ENCODE assay signal across 25 cellular contexts in the genomic region with DNA sequence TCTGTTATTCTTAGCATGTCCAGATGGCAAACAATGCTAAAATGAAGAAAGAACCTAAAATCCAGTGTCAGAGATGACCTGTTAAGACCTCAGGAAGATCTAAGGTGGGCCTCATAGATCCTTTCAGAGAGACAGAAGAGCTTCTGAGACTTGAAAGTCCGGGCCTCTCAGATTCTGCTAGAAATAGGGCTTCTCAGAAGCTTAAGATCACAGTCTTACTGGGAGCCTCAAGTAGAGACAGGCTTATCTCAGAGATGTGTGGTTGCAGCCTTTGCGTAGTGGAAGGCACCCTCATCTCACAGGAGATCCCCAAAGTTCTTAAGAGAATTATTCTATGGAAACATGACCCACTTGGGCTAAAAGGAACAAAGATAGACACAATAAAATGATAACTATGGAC.
"Had no signal": no experiment of that assay in that cellular context is flagged by ENCODE, and none has a peak within 500 bp of the region (broad histone marks: within the 10 kb centered on the region; RNA-seq: fewer than 3 reads in every experiment).

No MANE protein-coding gene starts in this region.

- ATAC-seq: effector memory CD8-positive, alpha-beta T cell; left lobe of liver; mucosa of descending colon; natural killer cell treated with Interleukin-12 subunit alpha and Interleukin-12 subunit beta and Interleukin-15 and Interleukin-18, amount 100 ng/mL, for 72 hours; pancreas; right lobe of liver had no signal

- DNase-seq: cortex of kidney; effector memory CD8-positive, alpha-beta T cell; erythroblast; esophagus squamous epithelium; foreskin melanocyte; glutamatergic neuron; hypothalamus; kidney; mesenchymal stem cell; mucosa of descending colon; naive B cell; pancreas; retina; right lobe of liver; small intestine; stimulated activated CD4-positive, alpha-beta T cell treated with anti-CD3 and anti-CD28 coated beads, Interleukin-15, amount 100 ng/mL, for 24 hours; stimulated activated CD4-positive, alpha-beta T cell treated with anti-CD3 and anti-CD28 coated beads, Interleukin-2, amount 100 ng/mL, for 48 hours; stimulated activated CD8-positive, alpha-beta memory T cell treated with anti-CD3 and anti-CD28 coated beads, Interleukin-4, amount 100 ng/mL, for 48 hours; stimulated activated naive CD4-positive, alpha-beta T cell; stimulated activated naive CD8-positive, alpha-beta T cell treated with anti-CD3 and anti-CD28 coated beads, Interleukin-15, amount 100 ng/mL, for 72 hours; trophoblast cell had no signal

- H3K27me3 ChIP-seq: esophagus squamous epithelium, neutrophil, pancreas, right lobe of liver, suprapubic skin had no signal

- H3K9me3 ChIP-seq: esophagus squamous epithelium, mucosa of descending colon, neutrophil, pancreas, right lobe of liver, suprapubic skin had no signal

- H3K4me3 ChIP-seq: esophagus squamous epithelium, mucosa of descending colon, pancreas, right lobe of liver, suprapubic skin had no signal

- H3K4me1 ChIP-seq: pancreas had no signal

- H3K27ac ChIP-seq: esophagus squamous epithelium, neutrophil, pancreas, right lobe of liver, suprapubic skin had no signal

- H3K36me3 ChIP-seq: esophagus squamous epithelium, neutrophil, pancreas, right lobe of liver, suprapubic skin had no signal
